Comparison of ENCODE assay signal across 18 cellular contexts in the genomic region with DNA sequence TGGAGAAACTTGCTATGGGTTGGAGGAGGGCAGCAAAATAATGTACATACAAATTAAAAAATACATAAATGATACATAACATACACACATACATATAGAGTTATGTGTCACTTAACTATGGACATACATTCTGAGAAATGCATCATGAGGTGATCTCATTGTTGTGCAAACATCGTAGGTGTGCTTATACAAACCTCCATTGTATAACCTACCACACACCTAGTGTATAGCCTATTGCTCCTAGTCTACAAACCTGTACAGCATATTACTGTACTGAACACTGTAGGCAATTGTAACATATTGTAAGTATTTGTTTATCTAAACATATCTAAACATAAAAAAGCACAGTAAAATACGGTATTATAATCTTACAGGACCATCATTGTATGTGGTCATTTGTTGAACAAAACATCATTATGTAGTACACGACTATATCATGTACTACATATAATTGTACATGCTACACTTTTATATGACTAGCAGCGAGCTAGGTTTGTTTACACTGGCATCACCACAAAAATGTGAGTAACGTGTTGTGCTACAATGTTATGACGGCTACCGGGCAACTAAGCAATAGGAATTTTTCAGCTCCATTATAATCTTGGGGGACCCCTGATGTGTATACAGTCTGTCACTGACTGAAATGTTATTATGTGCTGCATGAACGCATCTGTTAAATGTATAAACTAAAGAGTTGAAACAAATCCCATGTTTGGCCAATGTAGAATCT. TPM values are rescaled to one million over a fixed set of nuclear protein-coding genes. Genes with fewer than 3 reads are reported as not detected.
A peak's percentile ranks its signal among the peaks of the same experiment; 100 is the strongest.
DNase-seq lines count a peak whose midpoint lies in the region; ATAC-seq and TF ChIP-seq lines count a peak whose summit lies in the region.
"Had no signal": no experiment of that assay in that cellular context is flagged by ENCODE, and none has a peak within 500 bp of the region (broad histone marks: within the 10 kb centered on the region; RNA-seq: fewer than 3 reads in every experiment).

No MANE protein-coding gene starts in this region.

- H2AFZ ChIP-seq in neural cell (ENCODE audit: low read depth, low read length), result no peak overlapping the region

- H3F3A ChIP-seq in neural cell (ENCODE audit: insufficient read depth, low read length, poor library complexity, severe bottlenecking), result no peaks in the 10 kb centered on the region

- no peak overlapping the region for H3K9ac ChIP-seq in neural cell (ENCODE audit: low read length)

- H3K36me3 ChIP-seq in neural cell (ENCODE audit: insufficient read depth, low read length), result no peaks in the 10 kb centered on the region
- H3K36me3 ChIP-seq: adrenal gland, gastrocnemius medialis had no signal

- no peaks in the 10 kb centered on the region for H4K20me1 ChIP-seq in neural cell (ENCODE audit: insufficient read depth)

- no peak overlapping the region for H3K27ac ChIP-seq in neural cell (ENCODE audit: low read length)
- H3K27ac ChIP-seq: adrenal gland, C4-2B, gastrocnemius medialis had no signal

- H3K9me2 ChIP-seq in neural cell (ENCODE audit: insufficient read depth, low read length), result peaks cover 4% of the 10 kb centered on the region

- no peak for ATAC-seq in HG02678 (IDR thresholded peaks at IDR 0.05; ENCODE audit: unreplicated experiment)
- no peak for ATAC-seq in GM21528 (IDR thresholded peaks at IDR 0.05; ENCODE audit: low FRiP score, unreplicated experiment)
- no peak for ATAC-seq in GM19452 (IDR thresholded peaks at IDR 0.05; ENCODE audit: unreplicated experiment)
- ATAC-seq: activated CD4-positive, alpha-beta T cell treated with anti-CD3 and anti-CD28 coated beads for 36 hours; gastrocnemius medialis; natural killer cell treated with Interleukin-12 subunit alpha and Interleukin-12 subunit beta and Interleukin-15 and Interleukin-18, amount 100 ng/mL, for 72 hours; T-helper 17 cell had no signal

- no peak for TF ChIP-seq RAD21 in neural cell (conservative IDR thresholded peaks at IDR 0.05)

- H3K4me3 ChIP-seq in foreskin fibroblast (ENCODE audit: low read depth in 1 of 2, low read length in 2 of 2), result no peak overlapping the region
- H3K4me3 ChIP-seq in neural cell (ENCODE audit: low read length), result no peak overlapping the region
- H3K4me3 ChIP-seq: adrenal gland, gastrocnemius medialis had no signal

- H3K79me2 ChIP-seq in neural cell (replicated peaks; ENCODE audit: insufficient read depth, low read length), result no peaks in the 10 kb centered on the region

- no peak for TF ChIP-seq EP300 in neural cell (conservative IDR thresholded peaks at IDR 0.05; ENCODE audit: poor library complexity, severe bottlenecking)

- H3K9me3 ChIP-seq in neural cell (ENCODE audit: low read length), result no peaks in the 10 kb centered on the region
- H3K9me3 ChIP-seq: adrenal gland, gastrocnemius medialis had no signal

- no peak overlapping the region for H3K4me2 ChIP-seq in neural cell (ENCODE audit: low read length)

- H3K27me3 ChIP-seq in neural cell (ENCODE audit: insufficient read depth, low read depth, low read length), result no peaks in the 10 kb centered on the region
- H3K27me3 ChIP-seq: adrenal gland, gastrocnemius medialis had no signal

- DNase-seq in H4 (ENCODE audit: low spot score) (peak; percentile 64), amniotic epithelial cell (ENCODE audit: low read depth) (peak; percentile 73), foreskin fibroblast (peak; percentile 4 to 49), NCI-H187 treated with DMSO at 0.1 percent for 48 hours (lab: John Stamatoyannopoulos, UW) (no peak)
- DNase-seq: activated CD4-positive, alpha-beta T cell treated with anti-CD3 and anti-CD28 coated beads for 36 hours; activated T-cell treated with anti-CD3 and anti-CD28 coated beads, Interleukin-2, amount 50 U/mL, for 24 hours; adrenal gland; gastrocnemius medialis; kidney; NCI-H1105 treated with DMSO at 0.1 percent for 48 hours; stimulated activated naive CD4-positive, alpha-beta T cell; T-helper 17 cell had no signal

- TF ChIP-seq CTCF in foreskin fibroblast (IDR thresholded peaks at IDR 0.05; ENCODE audit: low read depth, low read length) (no peak), neural cell (IDR thresholded peaks at IDR 0.05; ENCODE audit: poor library complexity, severe bottlenecking) (no peak)

TF ChIP-seq in neural cell, 6 proteins besides CTCF, POLR2A, EP300 and RAD21:
- no peak for TF ChIP-seq REST (IDR thresholded peaks at IDR 0.05; ENCODE audit: borderline replicate concordance)
- no peak for TF ChIP-seq EZH2 (IDR thresholded peaks at IDR 0.05; ENCODE audit: borderline replicate concordance, insufficient read depth, low read length, poor library complexity, severe bottlenecking)
- peak; percentile 40 for TF ChIP-seq POLR2AphosphoS5 (IDR thresholded peaks at IDR 0.05)

RNA-seq across cellular contexts. Expression of gene ITGB3BP, which starts 35.5 kb away (rescaled TPM):
- total RNA-seq in H4 (2014; rRNA removed; shearing (Covaris generic)), result 47.6 and 49.1 TPM in 2 replicates
- polyA plus RNA-seq in neural cell, result 24.8 and 29.0 TPM in 2 replicates
- polyA minus RNA-seq in neural cell, result 25.3 and 27.0 TPM in 2 replicates

RNA-seq across cellular contexts. Expression of gene EFCAB7, which starts 35.8 kb away (rescaled TPM):
- total RNA-seq in H4 (2014; rRNA removed; shearing (Covaris generic)), result 8.9 and 9.8 TPM in 2 replicates
- polyA plus RNA-seq in neural cell, result 62.9 and 72.9 TPM in 2 replicates
- 61.6 and 72.2 TPM in 2 replicates for polyA minus RNA-seq in neural cell
